In genomic region chr3:149397528-149397927, GRCh38 we compare ENCODE assay signal across 22 cellular contexts.
"Had no signal": no experiment of that assay in that cellular context is flagged by ENCODE, and none has a peak within 500 bp of the region (broad histone marks: within the 10 kb centered on the region; RNA-seq: fewer than 3 reads in every experiment).

No MANE protein-coding gene starts in this region.

- H3K9me3 ChIP-seq: Peyer's patch, SJCRH30 had no signal

- H3K27me3 ChIP-seq: MG63, Peyer's patch, SJCRH30 had no signal

- H3K27ac ChIP-seq: HL-60, Peyer's patch, SJCRH30 had no signal

- FAIRE-seq: HTR-8/SVneo had no signal

- ATAC-seq: Right ventricle myocardium inferior had no signal

- DNase-seq: Karpas-422, KG1, MG63, NCI-H1092, NCI-H1105 treated with DMSO at 0.1 percent for 48 hours, NCI-H1417 treated with DMSO at 0.1 percent for 48 hours, NCI-H146, NCI-H1694 treated with DMSO at 0.1 percent for 48 hours, NCI-H1930, NCI-H2081, NCI-H2107, NCI-H2227 treated with DMSO at 0.1 percent for 48 hours, NCI-H524, NCI-H526 treated with DMSO at 0.1 percent for 48 hours, NCI-H774, Peyer's patch, SHP77 treated with DMSO at 0.1 percent for 48 hours, SJCRH30, T-helper 2 cell had no signal

- H3K36me3 ChIP-seq: MG63, Peyer's patch, SJCRH30 had no signal

- H3K4me3 ChIP-seq: MG63, Peyer's patch, SJCRH30 had no signal
